24 cellular contexts compared by ENCODE assay signal in the genomic region with DNA sequence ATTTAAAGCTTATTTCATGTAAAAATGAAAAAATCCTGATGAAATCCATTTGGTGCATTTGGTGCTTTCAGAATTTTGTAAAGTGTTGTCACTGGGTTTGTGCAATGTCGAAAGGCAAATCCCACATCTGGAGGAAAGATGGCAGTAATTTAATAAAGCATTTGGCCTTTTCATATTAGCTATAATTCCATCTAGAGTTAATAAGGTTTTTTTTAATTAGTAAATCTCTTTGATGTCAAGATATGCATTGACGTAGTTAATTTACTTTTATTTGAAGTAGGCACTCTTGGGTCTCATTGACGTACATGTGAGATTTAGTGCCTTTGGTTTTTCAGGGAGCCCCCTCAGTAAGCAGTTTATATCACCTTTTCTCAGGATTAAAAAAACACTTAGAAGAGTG.
"Had no signal": no experiment of that assay in that cellular context is flagged by ENCODE, and none has a peak within 500 bp of the region (broad histone marks: within the 10 kb centered on the region; RNA-seq: fewer than 3 reads in every experiment).

No MANE protein-coding gene starts in this region.

- H3K9me3 ChIP-seq: colonic mucosa, esophagus muscularis mucosa, esophagus squamous epithelium, gastrocnemius medialis, gastroesophageal sphincter, heart left ventricle, heart right ventricle had no signal

- ATAC-seq: effector memory CD8-positive, alpha-beta T cell; esophagus mucosa; foreskin keratinocyte; gastrocnemius medialis; gastroesophageal sphincter; heart left ventricle; heart right ventricle had no signal

- H3K27me3 ChIP-seq: colonic mucosa, esophagus muscularis mucosa, gastrocnemius medialis, gastroesophageal sphincter had no signal

- DNase-seq: colonic mucosa; cortex of kidney; dermis blood vessel endothelial cell; dorsolateral prefrontal cortex; effector CD4-positive, alpha-beta T cell; effector CD8-positive, alpha-beta T cell; effector memory CD4-positive, alpha-beta T cell; effector memory CD8-positive, alpha-beta T cell; endodermal cell; erythroblast; esophagus squamous epithelium; foreskin fibroblast; foreskin keratinocyte; foreskin melanocyte; gastrocnemius medialis; glutamatergic neuron; head of caudate nucleus; heart left ventricle; heart right ventricle had no signal

- H3K4me1 ChIP-seq: colonic mucosa, esophagus muscularis mucosa, esophagus squamous epithelium, foreskin keratinocyte, gastrocnemius medialis, gastroesophageal sphincter, heart left ventricle, heart right ventricle had no signal

- H3K36me3 ChIP-seq: colonic mucosa, esophagus muscularis mucosa, esophagus squamous epithelium, gastrocnemius medialis, gastroesophageal sphincter, heart left ventricle, heart right ventricle had no signal

- H3K27ac ChIP-seq: colonic mucosa, coronary artery, dorsolateral prefrontal cortex, epithelial cell of prostate, esophagus muscularis mucosa, esophagus squamous epithelium, foreskin keratinocyte, gastrocnemius medialis, gastroesophageal sphincter, heart left ventricle, heart right ventricle had no signal

- H3K4me3 ChIP-seq: colonic mucosa, coronary artery, dorsolateral prefrontal cortex, esophagus muscularis mucosa, esophagus squamous epithelium, gastrocnemius medialis, gastroesophageal sphincter, heart left ventricle, heart right ventricle had no signal
